In genomic region chr2:169561364-169561763, GRCh38 we compare ENCODE assay signal across 20 cellular contexts. TPM values are rescaled to one million over a fixed set of nuclear protein-coding genes. Genes with fewer than 3 reads are reported as not detected.
DNase-seq lines count a peak whose midpoint lies in the region; ATAC-seq, FAIRE-seq and TF ChIP-seq lines count a peak whose summit lies in the region.
"Had no signal": no experiment of that assay in that cellular context is flagged by ENCODE, and none has a peak within 500 bp of the region (broad histone marks: within the 10 kb centered on the region; RNA-seq: fewer than 3 reads in every experiment).

No MANE protein-coding gene starts in this region.

- peak; percentile 26 for FAIRE-seq in GM19239 (lab: Jason Lieb, UNC)
- FAIRE-seq: GM12891 had no signal

- H3K4me3 ChIP-seq in aorta (ENCODE audit: low read length in 2 of 2), result no peak overlapping the region
- H3K4me3 ChIP-seq: GM23248, SJCRH30 had no signal

- peaks cover 0 to 33% of the 10 kb centered on the region in 2 donors for H3K36me3 Mint-ChIP-seq in activated naive CD4-positive, alpha-beta T cell treated with anti-CD3 and anti-CD28 coated beads, Interleukin-2, amount 50 U/mL, for 72 hours
- peaks cover 22% of the 10 kb centered on the region for H3K36me3 Mint-ChIP-seq in progenitor cell of endocrine pancreas (ENCODE audit: insufficient read depth)

- no peak overlapping the region for H3K27ac ChIP-seq in aorta (ENCODE audit: low read depth in 1 of 2, low read length in 2 of 2)
- H3K27ac ChIP-seq: GM23248, RWPE1, SJCRH30 had no signal

- peak overlapping the region; percentile 63 to 88 for H3K27ac Mint-ChIP-seq in activated naive CD4-positive, alpha-beta T cell treated with anti-CD3 and anti-CD28 coated beads, Interleukin-2, amount 50 U/mL, for 72 hours
- H3K27ac Mint-ChIP-seq in progenitor cell of endocrine pancreas, result peak overlapping the region; percentile 87
- H3K27ac Mint-ChIP-seq: CD4-positive, alpha-beta T cell had no signal

- H3K4me1 Mint-ChIP-seq in progenitor cell of endocrine pancreas (ENCODE audit: low read depth), result no peaks in the 10 kb centered on the region

- H3K4me3 Mint-ChIP-seq in progenitor cell of endocrine pancreas (ENCODE audit: low read depth), result no peak overlapping the region
- H3K4me3 Mint-ChIP-seq: CD4-positive, alpha-beta T cell had no signal

- DNase-seq in activated naive CD4-positive, alpha-beta T cell treated with anti-CD3 and anti-CD28 coated beads, Interleukin-2, amount 50 U/mL, for 72 hours (ENCODE audit: low spot score in 2 of 2), result no peak
- DNase-seq in activated naive CD4-positive, alpha-beta T cell treated with Interleukin-2 at 50 U/mL for 16 hours, result no peak
- DNase-seq in GM19239 (ENCODE audit: insufficient read length, low spot score), result no peak
- peak; percentile 1 for DNase-seq in NCI-H69 (lab: John Stamatoyannopoulos, UW)
- DNase-seq in progenitor cell of endocrine pancreas (ENCODE audit: low spot score, unreplicated experiment), result no peak
- no peak for DNase-seq in aorta
- DNase-seq in SIG-M5 treated with dmso at 0.1 percent for 504 hours (lab: John Stamatoyannopoulos, UW; ENCODE audit: unreplicated experiment), result no peak
- DNase-seq: BE2C; CD4-positive, alpha-beta T cell; DND-41; GDM1; GM23248; HCEC 1CT; NCI-H1436; NCI-H2081 treated with DMSO at 0.1 percent for 48 hours; PC-3; SJCRH30 had no signal

- H3K36me3 ChIP-seq in aorta (ENCODE audit: control insufficient read depth in 1 of 2, insufficient read depth in 2 of 2, low read length in 1 of 2), result peaks cover 0 to 2% of the 10 kb centered on the region in 2 donors
- H3K36me3 ChIP-seq: BE2C had no signal

- WGBS in aorta, 2 donors, result 91 to 100% methylated on average over 1 of the region's 1 CpG

- H3K9me3 Mint-ChIP-seq in activated naive CD4-positive, alpha-beta T cell treated with anti-CD3 and anti-CD28 coated beads, Interleukin-2, amount 50 U/mL, for 72 hours, result no peaks in the 10 kb centered on the region
- peaks cover 3% of the 10 kb centered on the region for H3K9me3 Mint-ChIP-seq in progenitor cell of endocrine pancreas (ENCODE audit: low read depth)
- H3K9me3 Mint-ChIP-seq: CD4-positive, alpha-beta T cell had no signal

- no peaks in the 10 kb centered on the region for H3K9me3 ChIP-seq in aorta (ENCODE audit: control insufficient read depth, low read length)
- H3K9me3 ChIP-seq: BE2C, SJCRH30 had no signal

- peak in 1 of 2 donors; percentile 16 for ATAC-seq in activated naive CD4-positive, alpha-beta T cell treated with anti-CD3 and anti-CD28 coated beads, Interleukin-2, amount 50 U/mL, for 72 hours
- ATAC-seq in aorta (ENCODE audit: low FRiP score), result no peak
- ATAC-seq: PC-3 had no signal

- no peaks in the 10 kb centered on the region for H3K27me3 ChIP-seq in aorta (ENCODE audit: control insufficient read depth in 1 of 2, insufficient read depth in 2 of 2, low read length in 1 of 2)
- H3K27me3 ChIP-seq: BE2C, SJCRH30 had no signal

- H3K4me1 ChIP-seq in aorta (ENCODE audit: control insufficient read depth in 1 of 2, insufficient read depth in 2 of 2, low read length in 2 of 2), result no peaks in the 10 kb centered on the region
- H3K4me1 ChIP-seq: BE2C, SJCRH30 had no signal

- TF ChIP-seq CTCF in progenitor cell of endocrine pancreas (IDR thresholded peaks at IDR 0.05; ENCODE audit: unreplicated experiment), result no peak

- H3K27me3 Mint-ChIP-seq in progenitor cell of endocrine pancreas, result no peaks in the 10 kb centered on the region
- H3K27me3 Mint-ChIP-seq: CD4-positive, alpha-beta T cell had no signal

- intact Hi-C loops in aorta (cut with DNase I), result no loop called here

RNA-seq across cellular contexts. Expression of gene FASTKD1, which starts 12.3 kb away (rescaled TPM):
- total RNA-seq in activated naive CD4-positive, alpha-beta T cell treated with anti-CD3 and anti-CD28 coated beads, Interleukin-2, amount 50 U/mL, for 72 hours, result 10 to 100 TPM; 30.4 to 63.3 TPM
- 45.7 and 46.4 TPM in 2 replicates for total RNA-seq in progenitor cell of endocrine pancreas
- total RNA-seq in aorta, result 10 to 100 TPM; 12.3 to 24.2 TPM
- 10 to 100 TPM in 1 of 2 donors, 1 to 10 TPM in 1; 7.0 to 17.6 TPM for polyA plus RNA-seq in aorta

RNA-seq across cellular contexts. Expression of gene PPIG, which starts 22.8 kb away (rescaled TPM):
- 10 to 100 TPM; 55.3 to 76.8 TPM for total RNA-seq in activated naive CD4-positive, alpha-beta T cell treated with anti-CD3 and anti-CD28 coated beads, Interleukin-2, amount 50 U/mL, for 72 hours
- total RNA-seq in progenitor cell of endocrine pancreas, result 62.1 and 66.5 TPM in 2 replicates
- 10 to 100 TPM; 52.5 to 55.0 TPM for total RNA-seq in aorta
- polyA plus RNA-seq in aorta, result 10 to 100 TPM; 36.2 to 42.2 TPM

RNA-seq across cellular contexts. Expression of gene KLHL41, which starts 51.9 kb away (rescaled TPM):
- total RNA-seq in activated naive CD4-positive, alpha-beta T cell treated with anti-CD3 and anti-CD28 coated beads, Interleukin-2, amount 50 U/mL, for 72 hours, result not detected
- 0.36 and 0.42 TPM in 2 replicates for total RNA-seq in progenitor cell of endocrine pancreas
- under 1 TPM; 0.81 to 0.87 TPM for total RNA-seq in aorta
- under 1 TPM; 0.25 to 0.61 TPM for polyA plus RNA-seq in aorta
- total RNA-seq: CD4-positive, alpha-beta T cell; HT1080 had no signal
